Comparison of ENCODE assay signal across 10 cellular contexts in the genomic region with DNA sequence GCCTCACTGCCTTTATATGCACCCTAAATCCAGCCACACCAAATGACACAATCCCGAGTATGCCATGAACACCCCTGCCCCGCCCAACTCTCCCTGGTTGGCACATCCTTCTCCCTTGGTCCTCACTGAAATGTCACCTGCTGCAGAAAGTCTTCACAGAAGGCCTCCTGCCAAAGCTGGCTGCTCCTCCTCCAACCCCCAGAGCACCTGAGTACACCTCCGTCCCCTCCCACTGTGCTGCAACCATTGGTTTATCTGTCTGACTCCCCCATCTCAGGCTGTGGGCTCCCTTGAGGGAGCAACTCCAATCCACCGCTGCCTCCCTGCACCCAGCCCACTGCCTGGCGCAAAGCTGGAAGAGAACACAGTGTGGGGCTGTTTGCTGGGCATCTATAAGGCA. TPM values are rescaled to one million over a fixed set of nuclear protein-coding genes. Genes with fewer than 3 reads are reported as not detected.
A peak's percentile ranks its signal among the peaks of the same experiment; 100 is the strongest.
DNase-seq lines count a peak whose midpoint lies in the region; ATAC-seq, FAIRE-seq and TF ChIP-seq lines count a peak whose summit lies in the region.
"Had no signal": no experiment of that assay in that cellular context is flagged by ENCODE, and none has a peak within 500 bp of the region (broad histone marks: within the 10 kb centered on the region; RNA-seq: fewer than 3 reads in every experiment).

No MANE protein-coding gene starts in this region.

- TF ChIP-seq CTCF in HepG2 (CRISPR knock-in tag; IDR thresholded peaks at IDR 0.05), result no peak
- TF ChIP-seq CTCF in right lobe of liver (IDR thresholded peaks at IDR 0.05), result no peak
- no peak for TF ChIP-seq CTCF in Panc1 (IDR thresholded peaks at IDR 0.05)

- no peak overlapping the region for H3K27ac ChIP-seq in HepG2 (ENCODE audit: extremely low read length, insufficient read depth, low read length)
- no peak overlapping the region for H3K27ac ChIP-seq in right lobe of liver
- peak overlapping the region; percentile 61 for H3K27ac ChIP-seq in Panc1 (ENCODE audit: low read length)
- H3K27ac ChIP-seq in ectodermal cell (ENCODE audit: insufficient read depth, low read depth, low read length, poor library complexity, severe bottlenecking), result peak overlapping the region; percentile 29
- H3K27ac ChIP-seq: pancreas had no signal

- TF ChIP-seq RAD21 in HepG2 (CRISPR knock-in tag; IDR thresholded peaks at IDR 0.05), result no peak

- peaks cover 57 to 90% of the 10 kb centered on the region in 2 donors for H3K4me1 Mint-ChIP-seq in stimulated activated naive B cell treated with anti-CD40 and anti-IgM and Interleukin-4, amounts not matched to agents 10 μg/mL and 1 μg/mL and 100 μg/mL, for 72 hours

- peaks cover 31% of the 10 kb centered on the region for H3K79me2 ChIP-seq in HepG2 (ENCODE audit: insufficient read depth, low read length)

- no peak overlapping the region for H3K27ac Mint-ChIP-seq in stimulated activated naive B cell treated with anti-CD40 and anti-IgM and Interleukin-4, amounts not matched to agents 10 μg/mL and 1 μg/mL and 100 μg/mL, for 72 hours

- POLR2A ChIA-PET in HepG2 (lab: Yijun Ruan, JAX), result interaction anchor here (1.2 to 1.9 kb wide), 4 partner anchors 17 to 219 kb away, joined by 4 to 12 read pairs (median 7); no protein-coding TSS in a partner anchor
- POLR2A ChIA-PET in Panc1 (lab: Charles Lee), result no interaction called here

- DNase-seq in HepG2 (ENCODE audit: low spot score) (no peak), right lobe of liver (no peak), Panc1 (ENCODE audit: low read depth, low spot score) (no peak), NCI-H526 (lab: John Stamatoyannopoulos, UW) (no peak)
- no peak for DNase-seq in stimulated activated naive B cell treated with anti-CD40 and anti-IgM and Interleukin-4, amounts not matched to agents 10 μg/mL and 1 μg/mL and 100 μg/mL, for 72 hours

- BruUV-seq in HepG2 (replicated peaks; lab: Mats Ljungman, UMichigan) (no TSS peak), Panc1 (replicated peaks; lab: Mats Ljungman, UMichigan) (no TSS peak)

- no peaks in the 10 kb centered on the region for H4K20me1 ChIP-seq in HepG2 (ENCODE audit: insufficient read depth, low read length)

- in situ Hi-C loops in HepG2 (cut with HindIII; ENCODE audit: extremely low pct_ligation_motif_present, low pct_unique_long_range_greater_than_20kb), result no loop called here
- in situ Hi-C loops in Panc1 (cut with HindIII; ENCODE audit: low pct_unique_long_range_greater_than_20kb, low sequenced_read_pairs), result no loop called here

- H3K4me3 Mint-ChIP-seq in stimulated activated naive B cell treated with anti-CD40 and anti-IgM and Interleukin-4, amounts not matched to agents 10 μg/mL and 1 μg/mL and 100 μg/mL, for 72 hours, result no peak overlapping the region

- CTCF ChIA-PET in HepG2 (lab: Yijun Ruan, JAX; ENCODE audit: low intra/inter-chr PET ratio, low total read pairs) (no interaction called here), Panc1 (lab: Charles Lee) (interaction anchor here (1.1 to 2.6 kb wide), 4 partner anchors 9 to 47 kb away, joined by 3 to 15 read pairs (median 8); no protein-coding TSS in a partner anchor)

- no peak for ATAC-seq in HepG2
- ATAC-seq in right lobe of liver, result no peak
- no peak; the same call in 1 of the 2 replicates for ATAC-seq in Panc1
- no peak for ATAC-seq in GM21576 (IDR thresholded peaks at IDR 0.05; ENCODE audit: unreplicated experiment)
- ATAC-seq in stimulated activated naive B cell treated with anti-CD40 and anti-IgM and Interleukin-4, amounts not matched to agents 10 μg/mL and 1 μg/mL and 100 μg/mL, for 72 hours (replicated peaks), result no peak
- no peak for ATAC-seq in GM19351 (IDR thresholded peaks at IDR 0.05; ENCODE audit: unreplicated experiment)

- H3K36me3 ChIP-seq in HepG2 (replicated peaks in 1 of 2; ENCODE audit: control insufficient read depth in 1 of 2, insufficient read depth in 2 of 2, low read length in 2 of 2) (peaks cover 13 to 42% of the 10 kb centered on the region in 2 experiments), right lobe of liver (peaks cover 0 to 11% (median 0%) of the 10 kb centered on the region in 4 donors), Panc1 (ENCODE audit: control insufficient read depth, insufficient read depth, low read length) (no peaks in the 10 kb centered on the region), ectodermal cell (ENCODE audit: control insufficient read depth, insufficient read depth, low read length) (peaks cover 5% of the 10 kb centered on the region)
- H3K36me3 ChIP-seq: pancreas had no signal

- H3K27me3 Mint-ChIP-seq in stimulated activated naive B cell treated with anti-CD40 and anti-IgM and Interleukin-4, amounts not matched to agents 10 μg/mL and 1 μg/mL and 100 μg/mL, for 72 hours, result no peaks in the 10 kb centered on the region

- TF ChIP-seq POLR2A in HepG2 (IDR thresholded peaks at IDR 0.05; ENCODE audit: insufficient read depth in 1 of 2, low read depth in 2 of 2, low read length in 2 of 2), result no peak
- no peak for TF ChIP-seq POLR2A in right lobe of liver (IDR thresholded peaks at IDR 0.05)

- no peak for FAIRE-seq in HepG2 (lab: Jason Lieb, UNC)
- FAIRE-seq: pancreas had no signal

- intact Hi-C loops in HepG2 (cut with micrococcal nuclease; ENCODE audit: unreplicated experiment), result loop anchor here (1.0 to 2.0 kb wide), 2 partner anchors 51 to 64 kb away; no protein-coding TSS in a partner anchor
- intact Hi-C loops in right lobe of liver (cut with DNase I), result no loop called here
- intact Hi-C loops in Panc1 (cut with micrococcal nuclease; ENCODE audit: unreplicated experiment), result no loop called here

- H3K27me3 ChIP-seq in HepG2 (ENCODE audit: control insufficient read depth in 1 of 2, insufficient read depth in 2 of 2, low read length in 2 of 2) (no peaks in the 10 kb centered on the region), right lobe of liver (no peaks in the 10 kb centered on the region), Panc1 (ENCODE audit: control insufficient read depth, insufficient read depth, low read length) (no peaks in the 10 kb centered on the region), ectodermal cell (ENCODE audit: control insufficient read depth, insufficient read depth, low read length, poor library complexity, severe bottlenecking) (no peaks in the 10 kb centered on the region)
- H3K27me3 ChIP-seq: pancreas, Peyer's patch had no signal

- peaks cover 39% of the 10 kb centered on the region for H3K4me1 ChIP-seq in HepG2 (ENCODE audit: insufficient read depth, low read length)
- peaks cover 0 to 36% (median 16%) of the 10 kb centered on the region in 4 donors for H3K4me1 ChIP-seq in right lobe of liver
- H3K4me1 ChIP-seq in Panc1 (ENCODE audit: control insufficient read depth, insufficient read depth, low read length), result peaks cover 46% of the 10 kb centered on the region
- peaks cover 38% of the 10 kb centered on the region for H3K4me1 ChIP-seq in ectodermal cell (ENCODE audit: control insufficient read depth, insufficient read depth, low read length)

- TF ChIP-seq EP300 in HepG2 (IDR thresholded peaks at IDR 0.05; ENCODE audit: low read depth in 2 of 2, low read length in 2 of 2), result no peak
- TF ChIP-seq EP300 in HepG2 (CRISPR knock-in tag; IDR thresholded peaks at IDR 0.05; ENCODE audit: borderline replicate concordance), result no peak

- no peak overlapping the region for H3K9ac ChIP-seq in HepG2 (ENCODE audit: insufficient read depth, low read depth, low read length)

- H3K4me3 ChIP-seq in HepG2 (replicated peaks in 1 of 3; ENCODE audit: insufficient read depth in 1 of 3, low read depth in 2 of 3, low read length in 3 of 3), result no peak overlapping the region
- no peak overlapping the region for H3K4me3 ChIP-seq in right lobe of liver
- H3K4me3 ChIP-seq in Panc1 (ENCODE audit: low read depth in 2 of 2, low read length in 2 of 2), result no peak overlapping the region
- no peak overlapping the region for H3K4me3 ChIP-seq in ectodermal cell (ENCODE audit: insufficient read depth, low read depth, low read length)
- H3K4me3 ChIP-seq: pancreas, Peyer's patch had no signal

- WGBS in HepG2 (ENCODE audit: low lambda C conversion rate), result 75% methylated on average over 5 of the region's 5 CpGs
- WGBS in right lobe of liver (ENCODE audit: insufficient coverage, low coverage, low lambda C conversion rate, missing lambda C conversion rate), result 58% methylated on average over 5 of the region's 5 CpGs
- WGBS in ectodermal cell, 2 experiments, result 86 to 90% methylated on average over 5 of the region's 5 CpGs

- peaks cover 8 to 22% of the 10 kb centered on the region in 2 donors for H3K36me3 Mint-ChIP-seq in stimulated activated naive B cell treated with anti-CD40 and anti-IgM and Interleukin-4, amounts not matched to agents 10 μg/mL and 1 μg/mL and 100 μg/mL, for 72 hours

- H2AFZ ChIP-seq in HepG2 (ENCODE audit: low read length), result no peak overlapping the region

- H3K4me2 ChIP-seq in HepG2 (ENCODE audit: low read depth, low read length), result no peak overlapping the region

- no peaks in the 10 kb centered on the region for H3K9me3 Mint-ChIP-seq in stimulated activated naive B cell treated with anti-CD40 and anti-IgM and Interleukin-4, amounts not matched to agents 10 μg/mL and 1 μg/mL and 100 μg/mL, for 72 hours

- no peaks in the 10 kb centered on the region for H3K9me3 ChIP-seq in HepG2 (ENCODE audit: low read length)
- no peaks in the 10 kb centered on the region for H3K9me3 ChIP-seq in right lobe of liver
- H3K9me3 ChIP-seq in Panc1 (ENCODE audit: control insufficient read depth, insufficient read depth, low read depth, low read length), result no peaks in the 10 kb centered on the region
- no peaks in the 10 kb centered on the region for H3K9me3 ChIP-seq in ectodermal cell (ENCODE audit: control insufficient read depth, low read length)
- H3K9me3 ChIP-seq: pancreas, Peyer's patch had no signal

RNA-seq across cellular contexts. Expression of a gene that starts 16.3 kb away (rescaled TPM):
- 33.8 and 40.1 TPM in 2 replicates for total RNA-seq in HepG2 (2016; rRNA removed; fragmentation: Illumina TruSeq; extraction: Trizol)
- total RNA-seq in HepG2 (2016; cell fraction: cytosol; rRNA removed; fragmentation: Illumina TruSeq; extraction: Trizol; ENCODE audit: low read depth), result 24.9 and 25.5 TPM in 2 replicates
- 32.8 and 34.8 TPM in 2 replicates for total RNA-seq in HepG2 (2016; cell fraction: insoluble cytoplasmic fraction; rRNA removed; fragmentation: Illumina TruSeq; extraction: Trizol)
- 68.1 and 69.3 TPM in 2 replicates for total RNA-seq in HepG2 (2016; cell fraction: membrane; rRNA removed; fragmentation: Illumina TruSeq; extraction: Trizol)
- 19.0 and 20.3 TPM in 2 replicates for total RNA-seq in HepG2 (2016; cell fraction: nucleus; rRNA removed; fragmentation: Illumina TruSeq; extraction: Trizol)
- polyA plus RNA-seq in HepG2 (2011; rRNA removed), result 35.1 and 49.2 TPM in 2 replicates
- polyA plus RNA-seq in HepG2 (2011; cell fraction: cytosol; rRNA removed), result 30.7 and 33.6 TPM in 2 replicates
- polyA plus RNA-seq in HepG2 (2011; cell fraction: nucleus; rRNA removed), result 35.7 and 39.3 TPM in 2 replicates
- 32.0 and 37.7 TPM in 2 replicates for polyA plus RNA-seq in HepG2 (2012)
- polyA plus RNA-seq in HepG2 (2016; cell fraction: cytosol; fragmentation: Illumina TruSeq; extraction: Trizol; ENCODE audit: low read depth), result 28.6 and 31.6 TPM in 2 replicates
- 42.6 and 52.9 TPM in 2 replicates for polyA plus RNA-seq in HepG2 (2016; cell fraction: insoluble cytoplasmic fraction; fragmentation: Illumina TruSeq; extraction: Trizol; ENCODE audit: low read depth)
- 71.6 and 77.6 TPM in 2 replicates for polyA plus RNA-seq in HepG2 (2016; cell fraction: membrane; fragmentation: Illumina TruSeq; extraction: Trizol; ENCODE audit: low read depth)
- polyA plus RNA-seq in HepG2 (2016; cell fraction: nucleus; fragmentation: Illumina TruSeq; extraction: Trizol; ENCODE audit: insufficient read depth, low read depth), result 39.8 and 45.0 TPM in 2 replicates
- 14.8 and 47.6 TPM in 2 replicates for polyA minus RNA-seq in HepG2 (2011; rRNA and poly(A)+ RNA removed; ENCODE audit: low replicate concordance)
- 15.3 and 21.4 TPM in 2 replicates for polyA minus RNA-seq in HepG2 (2011; cell fraction: cytosol; rRNA and poly(A)+ RNA removed)
- 8.6 and 8.8 TPM in 2 replicates for polyA minus RNA-seq in HepG2 (2011; cell fraction: nucleus; rRNA and poly(A)+ RNA removed)
- 10 to 100 TPM; 22.7 to 45.5 (median 29.0) TPM for total RNA-seq in right lobe of liver
- 49.6 TPM for total RNA-seq in Panc1 (2021; ENCODE audit: unreplicated experiment)
- polyA plus RNA-seq in Panc1 (2012; ENCODE audit: insufficient read length), result 50.8 TPM
- polyA plus RNA-seq in ectodermal cell (2013, experiment 1 of 4), result 30.9 TPM
- polyA plus RNA-seq in ectodermal cell (2013, experiment 2 of 4), result 29.5 TPM
- 23.0 TPM for polyA plus RNA-seq in ectodermal cell (2013, experiment 3 of 4)
- 25.0 TPM for polyA plus RNA-seq in ectodermal cell (2013, experiment 4 of 4)

RNA-seq across cellular contexts. Expression of a gene that starts 28.2 kb away (rescaled TPM):
- total RNA-seq in HepG2 (2016; rRNA removed; fragmentation: Illumina TruSeq; extraction: Trizol), result 14.0 and 17.0 TPM in 2 replicates
- 56.5 and 60.8 TPM in 2 replicates for total RNA-seq in HepG2 (2016; cell fraction: cytosol; rRNA removed; fragmentation: Illumina TruSeq; extraction: Trizol; ENCODE audit: low read depth)
- total RNA-seq in HepG2 (2016; cell fraction: insoluble cytoplasmic fraction; rRNA removed; fragmentation: Illumina TruSeq; extraction: Trizol), result 14.8 TPM in 2 replicates
- 50.9 and 52.1 TPM in 2 replicates for total RNA-seq in HepG2 (2016; cell fraction: membrane; rRNA removed; fragmentation: Illumina TruSeq; extraction: Trizol)
- total RNA-seq in HepG2 (2016; cell fraction: nucleus; rRNA removed; fragmentation: Illumina TruSeq; extraction: Trizol), result 6.1 and 9.2 TPM in 2 replicates
- polyA plus RNA-seq in HepG2 (2011; rRNA removed), result 52.0 and 61.6 TPM in 2 replicates
- polyA plus RNA-seq in HepG2 (2011; cell fraction: cytosol; rRNA removed), result 52.4 and 63.1 TPM in 2 replicates
- 18.3 and 21.3 TPM in 2 replicates for polyA plus RNA-seq in HepG2 (2011; cell fraction: nucleus; rRNA removed)
- polyA plus RNA-seq in HepG2 (2012), result 22.5 and 35.0 TPM in 2 replicates
- 247 and 272 TPM in 2 replicates for polyA plus RNA-seq in HepG2 (2016; cell fraction: cytosol; fragmentation: Illumina TruSeq; extraction: Trizol; ENCODE audit: low read depth)
- 57.9 and 60.5 TPM in 2 replicates for polyA plus RNA-seq in HepG2 (2016; cell fraction: insoluble cytoplasmic fraction; fragmentation: Illumina TruSeq; extraction: Trizol; ENCODE audit: low read depth)
- polyA plus RNA-seq in HepG2 (2016; cell fraction: membrane; fragmentation: Illumina TruSeq; extraction: Trizol; ENCODE audit: low read depth), result 158 and 176 TPM in 2 replicates
- polyA plus RNA-seq in HepG2 (2016; cell fraction: nucleus; fragmentation: Illumina TruSeq; extraction: Trizol; ENCODE audit: insufficient read depth, low read depth), result 38.1 and 40.1 TPM in 2 replicates
- 38.9 and 99.2 TPM in 2 replicates for polyA minus RNA-seq in HepG2 (2011; rRNA and poly(A)+ RNA removed; ENCODE audit: low replicate concordance)
- 11.0 and 14.3 TPM in 2 replicates for polyA minus RNA-seq in HepG2 (2011; cell fraction: cytosol; rRNA and poly(A)+ RNA removed)
- 9.0 and 11.3 TPM in 2 replicates for polyA minus RNA-seq in HepG2 (2011; cell fraction: nucleus; rRNA and poly(A)+ RNA removed)
- 10 to 100 TPM; 15.2 to 42.0 (median 22.3) TPM for total RNA-seq in right lobe of liver
- total RNA-seq in Panc1 (2021; ENCODE audit: unreplicated experiment), result 53.7 TPM
- 75.5 TPM for polyA plus RNA-seq in Panc1 (2012; ENCODE audit: insufficient read length)
- polyA plus RNA-seq in ectodermal cell (2013, experiment 1 of 4), result 39.6 TPM
- polyA plus RNA-seq in ectodermal cell (2013, experiment 2 of 4), result 36.9 TPM
- 33.6 TPM for polyA plus RNA-seq in ectodermal cell (2013, experiment 3 of 4)
- 33.9 TPM for polyA plus RNA-seq in ectodermal cell (2013, experiment 4 of 4)

RNA-seq across cellular contexts. Expression of a gene that starts 46.0 kb away (rescaled TPM):
- total RNA-seq in HepG2 (2016; rRNA removed; fragmentation: Illumina TruSeq; extraction: Trizol) (3.8 and 6.6 TPM in 2 replicates), right lobe of liver (10 to 100 TPM in 2 of 6 experiments, 1 to 10 TPM in 4; 3.2 to 20.6 (median 5.1) TPM), Panc1 (2021; ENCODE audit: unreplicated experiment) (79.0 TPM)
- total RNA-seq in HepG2 (2016; cell fraction: cytosol; rRNA removed; fragmentation: Illumina TruSeq; extraction: Trizol; ENCODE audit: low read depth), result 17.4 and 24.0 TPM in 2 replicates
- total RNA-seq in HepG2 (2016; cell fraction: insoluble cytoplasmic fraction; rRNA removed; fragmentation: Illumina TruSeq; extraction: Trizol), result 5.1 and 5.9 TPM in 2 replicates
- 15.5 and 17.9 TPM in 2 replicates for total RNA-seq in HepG2 (2016; cell fraction: membrane; rRNA removed; fragmentation: Illumina TruSeq; extraction: Trizol)
- 2.5 and 2.7 TPM in 2 replicates for total RNA-seq in HepG2 (2016; cell fraction: nucleus; rRNA removed; fragmentation: Illumina TruSeq; extraction: Trizol)
- 3.9 and 5.8 TPM in 2 replicates for polyA plus RNA-seq in HepG2 (2011; rRNA removed)
- polyA plus RNA-seq in HepG2 (2011; cell fraction: cytosol; rRNA removed), result 4.7 and 13.2 TPM in 2 replicates
- 7.5 and 8.1 TPM in 2 replicates for polyA plus RNA-seq in HepG2 (2011; cell fraction: nucleus; rRNA removed)
- polyA plus RNA-seq in HepG2 (2012), result 2.8 and 7.2 TPM in 2 replicates
- 17.5 and 21.2 TPM in 2 replicates for polyA plus RNA-seq in HepG2 (2016; cell fraction: cytosol; fragmentation: Illumina TruSeq; extraction: Trizol; ENCODE audit: low read depth)
- polyA plus RNA-seq in HepG2 (2016; cell fraction: insoluble cytoplasmic fraction; fragmentation: Illumina TruSeq; extraction: Trizol; ENCODE audit: low read depth), result 3.5 and 4.8 TPM in 2 replicates
- polyA plus RNA-seq in HepG2 (2016; cell fraction: membrane; fragmentation: Illumina TruSeq; extraction: Trizol; ENCODE audit: low read depth), result 12.3 and 13.6 TPM in 2 replicates
- polyA plus RNA-seq in HepG2 (2016; cell fraction: nucleus; fragmentation: Illumina TruSeq; extraction: Trizol; ENCODE audit: insufficient read depth, low read depth), result 5.0 and 5.9 TPM in 2 replicates
- polyA minus RNA-seq in HepG2 (2011; rRNA and poly(A)+ RNA removed; ENCODE audit: low replicate concordance), result 1.2 and 5.8 TPM in 2 replicates
- polyA minus RNA-seq in HepG2 (2011; cell fraction: cytosol; rRNA and poly(A)+ RNA removed), result 2.5 and 3.6 TPM in 2 replicates
- 0.50 and 0.90 TPM in 2 replicates for polyA minus RNA-seq in HepG2 (2011; cell fraction: nucleus; rRNA and poly(A)+ RNA removed)
- polyA plus RNA-seq in Panc1 (2012; ENCODE audit: insufficient read length), result 196 TPM
- 5.7 TPM for polyA plus RNA-seq in ectodermal cell (2013, experiment 1 of 4)
- 4.8 TPM for polyA plus RNA-seq in ectodermal cell (2013, experiment 2 of 4)
- 12.3 TPM for polyA plus RNA-seq in ectodermal cell (2013, experiment 3 of 4)
- 12.4 TPM for polyA plus RNA-seq in ectodermal cell (2013, experiment 4 of 4)

Comparison
In these comparisons a context has a peak if more than half of its experiments do, and no peak if none do; other contexts are left out.
1. H3K27ac ChIP-seq: peak in Panc1 (single experiment) and ectodermal cell (single experiment); none in HepG2 (single experiment) and right lobe of liver (0 of 3).